17 cellular contexts compared by ENCODE assay signal in the genomic region with DNA sequence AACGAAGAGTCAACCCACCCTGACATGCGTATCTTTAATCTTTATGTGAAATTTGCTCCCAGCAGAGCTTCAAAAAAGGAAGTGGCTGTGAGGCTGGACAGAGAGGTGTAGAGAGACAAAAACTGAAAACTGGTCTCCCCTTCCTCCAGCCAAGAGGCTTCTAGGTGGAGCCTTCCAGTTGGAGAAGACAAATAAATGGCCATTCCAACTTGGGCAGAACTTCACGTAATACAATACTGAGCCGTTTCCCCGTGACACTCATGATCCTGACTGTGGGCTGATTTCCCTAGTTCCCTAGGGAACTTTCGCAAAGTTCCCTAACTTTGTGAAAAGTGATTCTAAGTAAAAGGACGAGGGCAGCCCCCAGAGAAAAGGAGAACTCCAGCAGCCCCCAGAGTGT.
"Had no signal": no experiment of that assay in that cellular context is flagged by ENCODE, and none has a peak within 500 bp of the region (broad histone marks: within the 10 kb centered on the region; RNA-seq: fewer than 3 reads in every experiment).

No MANE protein-coding gene starts in this region.

- H3K27me3 Mint-ChIP-seq: activated B cell treated with CpG ODN at 0.5 μM for 24 hours; activated CD4-positive, alpha-beta T cell treated with anti-CD3 and anti-CD28 coated beads, Interleukin-2, amount 10 ng/mL, durations not matched to agents 7 days and 5 days; activated naive CD4-positive, alpha-beta T cell treated with anti-CD3 and anti-CD28 coated beads, Interleukin-2, amount 50 U/mL, for 24 hours; stimulated activated naive B cell treated with anti-CD40 and anti-IgM and Interleukin-4, amounts not matched to agents 10 μg/mL and 1 μg/mL and 100 μg/mL, for 72 hours had no signal

- H3K4me3 Mint-ChIP-seq: activated B cell treated with CpG ODN at 0.5 μM for 24 hours; activated CD4-positive, alpha-beta T cell treated with anti-CD3 and anti-CD28 coated beads, Interleukin-2, amount 10 ng/mL, durations not matched to agents 7 days and 5 days; activated naive CD4-positive, alpha-beta T cell treated with anti-CD3 and anti-CD28 coated beads, Interleukin-2, amount 50 U/mL, for 24 hours; brain; immature natural killer cell; neural crest cell; stimulated activated naive B cell treated with anti-CD40 and anti-IgM and Interleukin-4, amounts not matched to agents 10 μg/mL and 1 μg/mL and 100 μg/mL, for 72 hours; T-helper 1 cell treated with Interleukin-12 subunit alpha and Interleukin-12 subunit beta and Interleukin-4 antibody, amounts not matched to agents 30 μg/mL and 1 μg/mL, for 36 hours had no signal

- H3K27ac ChIP-seq: ovary, spleen had no signal

- DNase-seq: activated B cell treated with CpG ODN at 0.5 μM for 24 hours; activated CD4-positive, alpha-beta T cell treated with anti-CD3 and anti-CD28 coated beads, Interleukin-2, amount 10 ng/mL, durations not matched to agents 7 days and 5 days; activated CD8-positive, alpha-beta memory T cell treated with anti-CD3 and anti-CD28 coated beads for 24 hours; immature natural killer cell; left cardiac atrium; ovary; spleen; stimulated activated CD4-positive, alpha-beta T cell treated with anti-CD3 and anti-CD28 coated beads, Interleukin-1b, Interleukin-23, amount 100 ng/mL, for 48 hours; stimulated activated naive B cell treated with anti-CD40 and anti-IgM and Interleukin-4, amounts not matched to agents 10 μg/mL and 1 μg/mL and 100 μg/mL, for 72 hours; substantia nigra had no signal

- H3K27me3 ChIP-seq: ovary, spleen had no signal

- H3K9me3 Mint-ChIP-seq: activated B cell treated with CpG ODN at 0.5 μM for 24 hours; activated CD4-positive, alpha-beta T cell treated with anti-CD3 and anti-CD28 coated beads, Interleukin-2, amount 10 ng/mL, durations not matched to agents 7 days and 5 days; activated naive CD4-positive, alpha-beta T cell treated with anti-CD3 and anti-CD28 coated beads, Interleukin-2, amount 50 U/mL, for 24 hours; activated T-helper 2 cell treated with anti-CD3 and anti-CD28 coated beads, Interferon-gamma antibody, Interleukin-2, Interleukin-4, amounts not matched to agents 10 μg/mL and 5 μg/mL and 100 μg/mL, durations not matched to agents 14 hours and 24 hours and 36 hours; brain; immature natural killer cell; neural crest cell; stimulated activated naive B cell treated with anti-CD40 and anti-IgM and Interleukin-4, amounts not matched to agents 10 μg/mL and 1 μg/mL and 100 μg/mL, for 72 hours; T-helper 1 cell treated with Interleukin-12 subunit alpha and Interleukin-12 subunit beta and Interleukin-4 antibody, amounts not matched to agents 30 μg/mL and 1 μg/mL, for 36 hours had no signal

- H3K27ac Mint-ChIP-seq: activated B cell treated with CpG ODN at 0.5 μM for 24 hours; activated CD4-positive, alpha-beta T cell treated with anti-CD3 and anti-CD28 coated beads, Interleukin-2, amount 10 ng/mL, durations not matched to agents 7 days and 5 days; activated naive CD4-positive, alpha-beta T cell treated with anti-CD3 and anti-CD28 coated beads, Interleukin-2, amount 50 U/mL, for 24 hours; activated T-helper 2 cell treated with anti-CD3 and anti-CD28 coated beads, Interferon-gamma antibody, Interleukin-2, Interleukin-4, amounts not matched to agents 10 μg/mL and 5 μg/mL and 100 μg/mL, durations not matched to agents 14 hours and 24 hours and 36 hours; immature natural killer cell; stimulated activated naive B cell treated with anti-CD40 and anti-IgM and Interleukin-4, amounts not matched to agents 10 μg/mL and 1 μg/mL and 100 μg/mL, for 72 hours; T-helper 1 cell treated with Interleukin-12 subunit alpha and Interleukin-12 subunit beta and Interleukin-4 antibody, amounts not matched to agents 30 μg/mL and 1 μg/mL, for 36 hours had no signal

- H3K4me1 ChIP-seq: spleen had no signal

- H3K4me1 Mint-ChIP-seq: activated B cell treated with CpG ODN at 0.5 μM for 24 hours; activated CD4-positive, alpha-beta T cell treated with anti-CD3 and anti-CD28 coated beads, Interleukin-2, amount 10 ng/mL, durations not matched to agents 7 days and 5 days; activated naive CD4-positive, alpha-beta T cell treated with anti-CD3 and anti-CD28 coated beads, Interleukin-2, amount 50 U/mL, for 24 hours; immature natural killer cell; stimulated activated naive B cell treated with anti-CD40 and anti-IgM and Interleukin-4, amounts not matched to agents 10 μg/mL and 1 μg/mL and 100 μg/mL, for 72 hours had no signal

- H3K36me3 ChIP-seq: ovary, spleen had no signal

- H3K9me3 ChIP-seq: ovary, spleen had no signal

- ATAC-seq: esophagus mucosa; SK-N-SH treated with all-trans-retinoic acid at 6 μM for 48 hours; stimulated activated naive B cell treated with anti-CD40 and anti-IgM and Interleukin-4, amounts not matched to agents 10 μg/mL and 1 μg/mL and 100 μg/mL, for 72 hours had no signal

- H3K4me3 ChIP-seq: ovary, spleen had no signal
